Comparison of ENCODE assay signal across 17 cellular contexts in genomic region chr15:59294574-59294960, GRCh38.
DNase-seq lines count a peak whose midpoint lies in the region; ATAC-seq and TF ChIP-seq lines count a peak whose summit lies in the region.
"Had no signal": no experiment of that assay in that cellular context is flagged by ENCODE, and none has a peak within 500 bp of the region (broad histone marks: within the 10 kb centered on the region; RNA-seq: fewer than 3 reads in every experiment).

No MANE protein-coding gene starts in this region.

- intact Hi-C loops in Caco-2 (cut with micrococcal nuclease; ENCODE audit: unreplicated experiment), result no loop called here
- intact Hi-C loops in esophagus muscularis mucosa (cut with DNase I), result no loop called here
- intact Hi-C loops in sigmoid colon (cut with DNase I), result no loop called here

- H3K36me3 ChIP-seq in Caco-2 (ENCODE audit: control insufficient read depth, insufficient read depth, low read length) (no peaks in the 10 kb centered on the region), esophagus muscularis mucosa (no peaks in the 10 kb centered on the region), sigmoid colon (no peaks in the 10 kb centered on the region)

- H3K27ac Mint-ChIP-seq in Caco-2 (ENCODE audit: unreplicated experiment), result peak overlapping the region; percentile 19
- H3K27ac Mint-ChIP-seq in activated naive CD8-positive, alpha-beta T cell treated with anti-CD3 and anti-CD28 coated beads, Interleukin-2, amount 50 U/mL, for 24 hours, result no peak overlapping the region
- H3K27ac Mint-ChIP-seq: activated naive CD4-positive, alpha-beta T cell treated with anti-CD3 and anti-CD28 coated beads, Interleukin-2, amount 50 U/mL, for 24 hours had no signal

- H3K27me3 ChIP-seq in Caco-2 (replicated peaks; ENCODE audit: control insufficient read depth, insufficient read depth, low read length) (no peaks in the 10 kb centered on the region), esophagus muscularis mucosa (no peaks in the 10 kb centered on the region), sigmoid colon (no peaks in the 10 kb centered on the region)

- no TSS peak for BruUV-seq in Caco-2 (replicated peaks; lab: Mats Ljungman, UMichigan)

- TF ChIP-seq POLR2A in esophagus muscularis mucosa (IDR thresholded peaks at IDR 0.05; ENCODE audit: low read depth) (no peak), sigmoid colon (IDR thresholded peaks at IDR 0.05) (no peak)

- DNase-seq in Caco-2 (no peak), RWPE1 (ENCODE audit: low spot score) (peak; percentile 26), esophagus muscularis mucosa (ENCODE audit: extremely low spot score) (no peak), sigmoid colon (no peak), middle frontal gyrus (ENCODE audit: extremely low spot score, low spot score) (no peak)
- no peak for DNase-seq in activated naive CD8-positive, alpha-beta T cell treated with anti-CD3 and anti-CD28 coated beads, Interleukin-2, amount 50 U/mL, for 24 hours
- DNase-seq: activated CD4-positive, alpha-beta T cell treated with anti-CD3 and anti-CD28 coated beads, Interleukin-2, amount 50 U/mL, for 4 hours; effector CD4-positive, alpha-beta T cell; MM.1S; naive B cell; NCI-H524; stimulated activated CD4-positive, alpha-beta T cell treated with anti-CD3 and anti-CD28 coated beads, Interleukin-15, amount 100 ng/mL, for 24 hours; stimulated activated naive B cell treated with anti-CD40 and anti-IgM and Interleukin-4, amounts not matched to agents 10 μg/mL and 1 μg/mL and 100 μg/mL, for 72 hours had no signal

- H3K4me1 Mint-ChIP-seq in Caco-2 (ENCODE audit: low read depth, unreplicated experiment), result peaks cover 12% of the 10 kb centered on the region
- H3K4me1 Mint-ChIP-seq in activated naive CD8-positive, alpha-beta T cell treated with anti-CD3 and anti-CD28 coated beads, Interleukin-2, amount 50 U/mL, for 24 hours, result peaks cover 44% of the 10 kb centered on the region

- no peaks in the 10 kb centered on the region for H3K9me3 Mint-ChIP-seq in Caco-2 (ENCODE audit: unreplicated experiment)
- H3K9me3 Mint-ChIP-seq in activated naive CD8-positive, alpha-beta T cell treated with anti-CD3 and anti-CD28 coated beads, Interleukin-2, amount 50 U/mL, for 24 hours, result no peaks in the 10 kb centered on the region
- H3K9me3 Mint-ChIP-seq: activated naive CD4-positive, alpha-beta T cell treated with anti-CD3 and anti-CD28 coated beads, Interleukin-2, amount 50 U/mL, for 24 hours; naive B cell; stimulated activated naive B cell treated with anti-CD40 and anti-IgM and Interleukin-4, amounts not matched to agents 10 μg/mL and 1 μg/mL and 100 μg/mL, for 72 hours had no signal

- H3K4me1 ChIP-seq in Caco-2 (peaks cover 34% of the 10 kb centered on the region), esophagus muscularis mucosa (peaks cover 46 to 64% (median 51%) of the 10 kb centered on the region in 4 donors), sigmoid colon (peaks cover 0 to 31% (median 28%) of the 10 kb centered on the region in 4 donors)

- no peak overlapping the region for H3K4me3 Mint-ChIP-seq in Caco-2 (ENCODE audit: unreplicated experiment)
- H3K4me3 Mint-ChIP-seq in activated naive CD8-positive, alpha-beta T cell treated with anti-CD3 and anti-CD28 coated beads, Interleukin-2, amount 50 U/mL, for 24 hours, result no peak overlapping the region
- H3K4me3 Mint-ChIP-seq: activated naive CD4-positive, alpha-beta T cell treated with anti-CD3 and anti-CD28 coated beads, Interleukin-2, amount 50 U/mL, for 24 hours had no signal

- CTCF ChIA-PET in Caco-2 (lab: Charles Lee), result no interaction called here
- CTCF ChIA-PET in RWPE1 (lab: Yijun Ruan, JAX), result interaction anchor here (0.7 kb wide), 2 partner anchors 11 to 20 kb away, joined by 4 read pairs; no protein-coding TSS in a partner anchor

- H3K27ac ChIP-seq in RWPE1 (peak overlapping the region; percentile 89), esophagus muscularis mucosa (replicated peaks in 1 of 4) (peak overlapping the region; percentile 33 to 79 (median 61)), sigmoid colon (peak overlapping the region; percentile 58 to 64 (median 60))
- H3K27ac ChIP-seq: C4-2B had no signal

- no peak for ATAC-seq in HG03442 (IDR thresholded peaks at IDR 0.05; ENCODE audit: unreplicated experiment)
- ATAC-seq in activated naive CD8-positive, alpha-beta T cell treated with anti-CD3 and anti-CD28 coated beads, Interleukin-2, amount 50 U/mL, for 24 hours, result no peak
- no peak for ATAC-seq in GM18909 (IDR thresholded peaks at IDR 0.05; ENCODE audit: poor library complexity, unreplicated experiment)
- ATAC-seq: stimulated activated naive B cell treated with anti-CD40 and anti-IgM and Interleukin-4, amounts not matched to agents 10 μg/mL and 1 μg/mL and 100 μg/mL, for 72 hours had no signal

- H3K9me3 ChIP-seq in Caco-2 (no peaks in the 10 kb centered on the region), esophagus muscularis mucosa (no peaks in the 10 kb centered on the region), sigmoid colon (no peaks in the 10 kb centered on the region)

- no peaks in the 10 kb centered on the region for H3K27me3 Mint-ChIP-seq in Caco-2 (ENCODE audit: insufficient read depth, unreplicated experiment)
- no peaks in the 10 kb centered on the region for H3K27me3 Mint-ChIP-seq in activated naive CD8-positive, alpha-beta T cell treated with anti-CD3 and anti-CD28 coated beads, Interleukin-2, amount 50 U/mL, for 24 hours
- H3K27me3 Mint-ChIP-seq: activated naive CD4-positive, alpha-beta T cell treated with anti-CD3 and anti-CD28 coated beads, Interleukin-2, amount 50 U/mL, for 24 hours; naive B cell; stimulated activated naive B cell treated with anti-CD40 and anti-IgM and Interleukin-4, amounts not matched to agents 10 μg/mL and 1 μg/mL and 100 μg/mL, for 72 hours had no signal

- TF ChIP-seq EP300 in esophagus muscularis mucosa (IDR thresholded peaks at IDR 0.05) (no peak), sigmoid colon (IDR thresholded peaks at IDR 0.05) (no peak)

- H3K4me3 ChIP-seq in Caco-2 (ENCODE audit: low read depth, low read length) (no peak overlapping the region), esophagus muscularis mucosa (no peak overlapping the region), sigmoid colon (no peak overlapping the region)

- POLR2A ChIA-PET in Caco-2 (lab: Charles Lee) (no interaction called here), RWPE1 (lab: Yijun Ruan, JAX; ENCODE audit: low non-redundant PET) (no interaction called here)

- 83% methylated on average over 2 of the region's 2 CpGs for WGBS in esophagus muscularis mucosa
- WGBS in sigmoid colon, 2 donors, result 93 to 97% methylated on average over 2 of the region's 2 CpGs

- peaks cover 21% of the 10 kb centered on the region for H3K36me3 Mint-ChIP-seq in Caco-2 (ENCODE audit: insufficient read depth, unreplicated experiment)
- H3K36me3 Mint-ChIP-seq in activated naive CD8-positive, alpha-beta T cell treated with anti-CD3 and anti-CD28 coated beads, Interleukin-2, amount 50 U/mL, for 24 hours (ENCODE audit: low read depth), result no peaks in the 10 kb centered on the region
- H3K36me3 Mint-ChIP-seq: activated naive CD4-positive, alpha-beta T cell treated with anti-CD3 and anti-CD28 coated beads, Interleukin-2, amount 50 U/mL, for 24 hours; naive B cell had no signal

- no peak for TF ChIP-seq CTCF in Caco-2 (IDR thresholded peaks at IDR 0.05; ENCODE audit: insufficient read depth in 1 of 2, low read depth in 1 of 2, low read length in 1 of 2, severe bottlenecking in 1 of 2, unreplicated experiment in 1 of 2)
- no peak for TF ChIP-seq CTCF in RWPE1 (conservative IDR thresholded peaks at IDR 0.05; ENCODE audit: low read depth)
- no peak for TF ChIP-seq CTCF in esophagus muscularis mucosa (IDR thresholded peaks at IDR 0.05)
- TF ChIP-seq CTCF in sigmoid colon (IDR thresholded peaks at IDR 0.05), result no peak
